20 cellular contexts compared by ENCODE assay signal in the genomic region with DNA sequence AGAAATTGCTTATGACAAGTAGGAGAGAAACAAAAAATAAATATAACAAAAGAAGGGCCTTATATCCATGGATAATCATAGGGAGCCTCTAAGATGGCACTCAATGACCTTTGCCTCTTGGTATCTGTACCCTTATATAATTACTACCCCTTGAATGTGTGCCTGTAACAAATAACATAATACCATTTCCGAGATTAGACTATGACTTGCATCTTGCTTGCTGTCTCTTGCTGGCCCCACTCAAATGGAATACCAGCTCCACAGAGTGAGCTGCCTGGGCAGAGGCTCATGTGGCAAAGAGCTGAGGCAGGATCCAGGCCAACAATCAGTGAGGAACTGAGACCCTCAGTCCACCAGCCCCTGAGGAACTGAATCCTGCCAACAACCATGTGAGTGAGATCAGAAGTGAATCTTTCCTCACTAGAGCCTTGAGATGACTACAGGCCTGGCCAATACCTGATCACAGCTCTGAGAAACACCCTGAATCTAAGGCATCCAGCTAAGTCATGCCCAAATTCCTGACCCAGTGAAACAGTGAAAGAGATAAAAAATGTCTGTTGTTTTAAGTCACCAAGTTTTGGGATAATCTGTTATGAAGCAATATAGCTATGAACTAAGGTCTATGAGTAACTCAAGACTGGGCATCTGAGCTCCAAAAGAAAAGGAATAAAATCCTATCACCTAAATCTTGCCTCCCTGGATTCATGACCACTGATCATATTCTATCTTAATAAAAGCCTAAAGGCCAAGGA. TPM values are rescaled to one million over a fixed set of nuclear protein-coding genes. Genes with fewer than 3 reads are reported as not detected.
DNase-seq lines count a peak whose midpoint lies in the region; ATAC-seq, FAIRE-seq and TF ChIP-seq lines count a peak whose summit lies in the region.
"Had no signal": no experiment of that assay in that cellular context is flagged by ENCODE, and none has a peak within 500 bp of the region (broad histone marks: within the 10 kb centered on the region; RNA-seq: fewer than 3 reads in every experiment).

No MANE protein-coding gene starts in this region.

- peaks cover 50% of the 10 kb centered on the region for H3K79me2 ChIP-seq in GM12878 (ENCODE audit: control insufficient read depth, insufficient read depth, low read length)

- intact Hi-C loops in GM12878 (cut with micrococcal nuclease; ENCODE audit: unreplicated experiment), result no loop called here

- H3K9me3 ChIP-seq in GM12878 (replicated peaks; ENCODE audit: control insufficient read depth, insufficient read depth, low read length), result no peaks in the 10 kb centered on the region; the same call in 1 of the 3 replicates
- H3K9me3 ChIP-seq: heart right ventricle, suprapubic skin had no signal

- peak overlapping the region; percentile 49 for H3K4me2 ChIP-seq in GM12878 (ENCODE audit: control insufficient read depth, insufficient read depth)
- H3K4me2 ChIP-seq: GM23338 had no signal

- TF ChIP-seq RAD21 in GM12878 (IDR thresholded peaks at IDR 0.05; ENCODE audit: insufficient read depth, low read depth, low read length), result no peak

- peak overlapping the region; percentile 79 for H3K27ac Mint-ChIP-seq in HFFc6
- H3K27ac Mint-ChIP-seq: activated T-cell treated with anti-CD3 and anti-CD28 coated beads, Interleukin-2, amount 50 U/mL, for 72 hours; GM23338 had no signal

- DNase-seq in GM10248 (ENCODE audit: extremely low spot score) (peak; percentile 24), HFFc6 (peak; percentile 37), GM12878 (ENCODE audit: low read depth, low spot score) (no peak), omental fat pad (ENCODE audit: low spot score) (no peak), iPS-NIHi11 (ENCODE audit: low spot score) (no peak), COLO668 (lab: John Stamatoyannopoulos, UW; ENCODE audit: unreplicated experiment) (no peak), NOMO-1 treated with dmso at 0.1 percent for 144 hours (lab: John Stamatoyannopoulos, UW; ENCODE audit: unreplicated experiment) (no peak)
- DNase-seq: activated CD4-positive, alpha-beta T cell treated with anti-CD3 and anti-CD28 coated beads for 1 hour; activated T-cell treated with anti-CD3 and anti-CD28 coated beads, Interleukin-2, amount 50 U/mL, for 72 hours; aorta; effector CD8-positive, alpha-beta T cell; heart right ventricle; NCI-H1417; NCI-H446; small intestine had no signal

- no peak for FAIRE-seq in GM12878 (lab: Jason Lieb, UNC)
- FAIRE-seq: G401.6, small intestine had no signal

- SMC1A ChIA-PET in GM12878 (lab: Charles Lee; ENCODE audit: uncharacterized antibody, unreplicated experiment), result interaction anchor here (0.7 to 1.9 kb wide), 8 partner anchors 10 to 78 kb away, joined by 3 to 5 read pairs (median 4); no protein-coding TSS in a partner anchor

- in situ Hi-C loops in GM12878 (cut with MboI), result no loop called here

- no peaks in the 10 kb centered on the region for H3K27me3 Mint-ChIP-seq in HFFc6 (ENCODE audit: insufficient read depth)

- H2AFZ ChIP-seq in GM12878 (ENCODE audit: control insufficient read depth, low read depth, low read length), result no peak overlapping the region
- H2AFZ ChIP-seq: GM23338 had no signal

- no peak for TF ChIP-seq POLR2A in GM12878 (IDR thresholded peaks at IDR 0.05; ENCODE audit: low read depth, low read length)

- peak overlapping the region; percentile 15; the same call in 1 of the 2 replicates for H3K9ac ChIP-seq in GM12878 (ENCODE audit: control insufficient read depth, insufficient read depth, low read length)

- no peaks in the 10 kb centered on the region for H3K27me3 ChIP-seq in GM12878 (replicated peaks in 1 of 2; ENCODE audit: control insufficient read depth in 2 of 2, insufficient read depth in 2 of 2, low read length in 1 of 2)
- H3K27me3 ChIP-seq: heart right ventricle, suprapubic skin had no signal

- RAD21 ChIA-PET in GM12878 (lab: Charles Lee; ENCODE audit: unreplicated experiment), result no interaction called here

- POLR2A ChIA-PET in GM10248 (lab: Yijun Ruan, JAX), result no interaction called here
- POLR2A ChIA-PET in GM12878 (lab: Charles Lee), result interaction anchor here (0.7 to 1.2 kb wide), 2 partner anchors 13 to 76 kb away, joined by 3 to 6 read pairs; no protein-coding TSS in a partner anchor

- TF ChIP-seq CTCF in GM10248 (IDR thresholded peaks at IDR 0.05; ENCODE audit: control extremely low read depth, extremely low read depth, low read depth, missing control alignments) (no peak), HFFc6 (IDR thresholded peaks at IDR 0.05) (no peak), GM12878 (IDR thresholded peaks at IDR 0.05 in 2 of 3, conservative IDR thresholded peaks at IDR 0.05 in 1 of 3; ENCODE audit: control insufficient read depth in 2 of 3, extremely low read depth in 1 of 3, insufficient read depth in 1 of 3, low read depth in 3 of 3, low read length in 3 of 3) (no peak), omental fat pad (IDR thresholded peaks at IDR 0.05) (no peak)

- peaks cover 6% of the 10 kb centered on the region; the same call in 1 of the 2 replicates for H3K4me1 ChIP-seq in GM12878 (ENCODE audit: control insufficient read depth, insufficient read depth, low read length)

- H3K36me3 ChIP-seq in GM12878 (ENCODE audit: control insufficient read depth in 2 of 2, insufficient read depth in 2 of 2, low read length in 1 of 2), result no peaks in the 10 kb centered on the region; a peak in 1 of 4 replicates

- H3K4me1 Mint-ChIP-seq in HFFc6 (ENCODE audit: low read depth), result peaks cover 23% of the 10 kb centered on the region

- H3K4me3 Mint-ChIP-seq in HFFc6, result no peak overlapping the region
- H3K4me3 Mint-ChIP-seq: activated T-cell treated with anti-CD3 and anti-CD28 coated beads, Interleukin-2, amount 50 U/mL, for 72 hours; GM23338 had no signal

- no peaks in the 10 kb centered on the region for H3K9me3 Mint-ChIP-seq in HFFc6
- H3K9me3 Mint-ChIP-seq: activated T-cell treated with anti-CD3 and anti-CD28 coated beads, Interleukin-2, amount 50 U/mL, for 72 hours; GM23338 had no signal

- no peaks in the 10 kb centered on the region for H4K20me1 ChIP-seq in GM12878 (ENCODE audit: control insufficient read depth, insufficient read depth)

- WGBS in GM12878 (ENCODE audit: insufficient coverage, insufficient replicate concordance, low lambda C conversion rate, missing lambda C conversion rate), result 46% methylated on average over 1 of the region's 1 CpG

- TF ChIP-seq EP300 in GM12878 (IDR thresholded peaks at IDR 0.05; ENCODE audit: borderline replicate concordance in 1 of 2, control insufficient read depth in 1 of 2, low read depth in 2 of 2, low read length in 2 of 2), result no peak

- BruUV-seq in GM12878 (replicated peaks; lab: Mats Ljungman, UMichigan), result no TSS peak

- CTCF ChIA-PET in GM10248 (lab: Yijun Ruan, JAX), result interaction anchor here (0.8 to 1.9 kb wide), 7 partner anchors 10 to 97 kb away, joined by 3 to 8 read pairs (median 4); a partner anchor contains a TSS
- CTCF ChIA-PET in GM12878 (lab: Yijun Ruan, JAX), result interaction anchor here (1.2 to 1.6 kb wide), 2 partner anchors 13 to 18 kb away, joined by 4 to 5 read pairs; no protein-coding TSS in a partner anchor

- ATAC-seq in GM12878 (peak; percentile 76), omental fat pad (ENCODE audit: low FRiP score) (peak; percentile 28), HG02840 (IDR thresholded peaks at IDR 0.05; ENCODE audit: low FRiP score, unreplicated experiment) (no peak)
- ATAC-seq: activated T-cell treated with anti-CD3 and anti-CD28 coated beads, Interleukin-2, amount 50 U/mL, for 72 hours; GM23338 had no signal

- H3K27ac ChIP-seq in GM12878 (ENCODE audit: control insufficient read depth, insufficient read depth), result peak overlapping the region; percentile 31; the same call in 1 of the 2 replicates
- H3K27ac ChIP-seq: C4-2B, suprapubic skin had no signal

- H3K36me3 Mint-ChIP-seq in HFFc6 (ENCODE audit: low read depth), result peaks cover 12% of the 10 kb centered on the region

- H3K4me3 ChIP-seq in GM12878, result no peak overlapping the region
- H3K4me3 ChIP-seq: GM23338, heart right ventricle, suprapubic skin had no signal

TF ChIP-seq in GM12878, 131 proteins besides CTCF, POLR2A, EP300 and RAD21 (continues in another document):
- TF ChIP-seq, protein P1, sequence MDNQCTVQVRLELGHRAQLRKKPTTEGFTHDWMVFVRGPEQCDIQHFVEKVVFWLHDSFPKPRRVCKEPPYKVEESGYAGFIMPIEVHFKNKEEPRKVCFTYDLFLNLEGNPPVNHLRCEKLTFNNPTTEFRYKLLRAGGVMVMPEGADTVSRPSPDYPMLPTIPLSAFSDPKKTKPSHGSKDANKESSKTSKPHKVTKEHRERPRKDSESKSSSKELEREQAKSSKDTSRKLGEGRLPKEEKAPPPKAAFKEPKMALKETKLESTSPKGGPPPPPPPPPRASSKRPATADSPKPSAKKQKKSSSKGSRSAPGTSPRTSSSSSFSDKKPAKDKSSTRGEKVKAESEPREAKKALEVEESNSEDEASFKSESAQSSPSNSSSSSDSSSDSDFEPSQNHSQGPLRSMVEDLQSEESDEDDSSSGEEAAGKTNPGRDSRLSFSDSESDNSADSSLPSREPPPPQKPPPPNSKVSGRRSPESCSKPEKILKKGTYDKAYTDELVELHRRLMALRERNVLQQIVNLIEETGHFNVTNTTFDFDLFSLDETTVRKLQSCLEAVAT (IDR thresholded peaks at IDR 0.05), result no peak
- TF ChIP-seq RUNX3 (IDR thresholded peaks at IDR 0.05; ENCODE audit: low read length), result 0 out of 2 replicates have a peak, but pooled peaks have one; percentile 21

RNA-seq across cellular contexts. Expression of a gene that starts 5.5 kb away (rescaled TPM):
- total RNA-seq in HFFc6 (2021; fragmentation: NEBNext Ultra II Directional; extraction: Animal tissue kit (Norgen Biotek cat#: 25700)), result 10 to 100 TPM; 14.5 to 16.6 (median 16.1) TPM
- total RNA-seq in GM12878 (2013; cell fraction: nucleolus; rRNA removed), result 22.4 and 23.7 TPM in 2 replicates
- total RNA-seq in GM12878 (2014; rRNA removed) (22.0 and 24.3 TPM in 2 replicates), GM12878 (2014; rRNA removed; fragmentation: Illumina TruSeq; extraction: Trizol) (26.5 and 27.1 TPM in 2 replicates), GM12878 (2021) (17.7 and 18.4 TPM in 2 replicates), omental fat pad (10 to 100 TPM; 15.4 to 30.4 (median 18.7) TPM)
- 10.3 TPM for polyA plus RNA-seq in GM12878 (2011; ENCODE audit: low read depth)
- polyA plus RNA-seq in GM12878 (2011; rRNA removed) (27.5 and 37.3 TPM in 2 replicates), GM12878 (2014; fragmentation: Illumina TruSeq; extraction: Trizol) (29.2 and 41.3 TPM in 2 replicates), GM12878 (2014; fragmentation: Nextera tagmentation; extraction: Ambion mirVana) (10 to 100 TPM; 15.4 to 23.1 TPM), GM12878 (2014; rRNA removed) (19.2 and 21.0 TPM in 2 replicates), GM12878 (2016; fragmentation: Nextera tagmentation; extraction: Ambion mirVana) (10 to 100 TPM; 30.7 to 35.3 TPM)
- 11.6 and 12.6 TPM in 2 replicates for polyA plus RNA-seq in GM12878 (2011; cell fraction: cytosol; rRNA removed)
- polyA plus RNA-seq in GM12878 (2011; cell fraction: nucleus; rRNA removed), result 13.0 and 14.4 TPM in 2 replicates
- polyA plus RNA-seq in GM12878 (2012), result 14.7 and 15.9 TPM in 2 replicates
- 19.7 and 19.9 TPM in 2 replicates for polyA minus RNA-seq in GM12878 (2011; rRNA and poly(A)+ RNA removed)
- 8.7 and 10.8 TPM in 2 replicates for polyA minus RNA-seq in GM12878 (2011; cell fraction: cytosol; rRNA and poly(A)+ RNA removed)
- polyA minus RNA-seq in GM12878 (2011; cell fraction: nucleus; rRNA and poly(A)+ RNA removed), result 8.1 and 11.4 TPM in 2 replicates

Comparison
In these comparisons a context has a peak if more than half of its experiments do, and no peak if none do; other contexts are left out.
1. DNase-seq: peak in GM10248 (single experiment) and HFFc6 (single experiment); none in GM12878 (single experiment), omental fat pad (single experiment), iPS-NIHi11 (single experiment), COLO668 (single experiment) and NOMO-1 treated with dmso at 0.1 percent for 144 hours (single experiment).